23 cellular contexts compared by ENCODE assay signal in genomic region chr18:44497757-44498490, GRCh38.
"Had no signal": no experiment of that assay in that cellular context is flagged by ENCODE, and none has a peak within 500 bp of the region (broad histone marks: within the 10 kb centered on the region; RNA-seq: fewer than 3 reads in every experiment).

No MANE protein-coding gene starts in this region.

- H3K9me3 Mint-ChIP-seq: T-helper 2 cell treated with Interferon-gamma antibody and Interleukin-4, amounts not matched to agents 5 μg/mL and 100 μg/mL, for 36 hours had no signal

- H3K4me3 Mint-ChIP-seq: activated B cell treated with CpG ODN at 0.5 μM for 24 hours; activated CD8-positive, alpha-beta memory T cell treated with anti-CD3 and anti-CD28 coated beads, Interleukin-2, amount 10 ng/mL, durations not matched to agents 7 days and 5 days; activated CD8-positive, alpha-beta T cell treated with anti-CD3 and anti-CD28 coated beads, Interleukin-2, amount 10 ng/mL, durations not matched to agents 7 days and 5 days; dendritic cell treated with granulocyte-macrophage colony-stimulating factor and Interleukin-4, amounts not matched to agents 40 ng/mL and 50 ng/mL, for 4 days; nephron progenitor cell; T-cell; T-helper 2 cell treated with Interferon-gamma antibody and Interleukin-4, amounts not matched to agents 5 μg/mL and 100 μg/mL, for 36 hours had no signal

- H3K36me3 ChIP-seq: esophagus muscularis mucosa, heart right ventricle, right atrium auricular region, spleen, thyroid gland, upper lobe of right lung had no signal

- H3K27ac ChIP-seq: body of pancreas, heart right ventricle, pancreas, psoas muscle, right atrium auricular region, spleen, thyroid gland, upper lobe of right lung had no signal

- H3K27me3 ChIP-seq: body of pancreas, esophagus muscularis mucosa, heart right ventricle, pancreas, right atrium auricular region, spleen, thyroid gland, upper lobe of right lung had no signal

- H3K4me3 ChIP-seq: body of pancreas, esophagus muscularis mucosa, heart right ventricle, mucosa of descending colon, pancreas, psoas muscle, right atrium auricular region, spleen, thyroid gland, upper lobe of right lung had no signal

- H3K27ac Mint-ChIP-seq: activated B cell treated with CpG ODN at 0.5 μM for 24 hours; activated CD8-positive, alpha-beta memory T cell treated with anti-CD3 and anti-CD28 coated beads, Interleukin-2, amount 10 ng/mL, durations not matched to agents 7 days and 5 days; activated CD8-positive, alpha-beta T cell treated with anti-CD3 and anti-CD28 coated beads, Interleukin-2, amount 10 ng/mL, durations not matched to agents 7 days and 5 days; activated naive CD4-positive, alpha-beta T cell treated with anti-CD3 and anti-CD28 coated beads, Interleukin-2, amount 50 U/mL, for 72 hours; dendritic cell treated with granulocyte-macrophage colony-stimulating factor and Interleukin-4, amounts not matched to agents 40 ng/mL and 50 ng/mL, for 4 days; T-cell; T-helper 2 cell treated with Interferon-gamma antibody and Interleukin-4, amounts not matched to agents 5 μg/mL and 100 μg/mL, for 36 hours had no signal

- H3K9me3 ChIP-seq: body of pancreas, esophagus muscularis mucosa, heart right ventricle, mucosa of descending colon, pancreas, psoas muscle, right atrium auricular region, spleen, thyroid gland, upper lobe of right lung had no signal

- DNase-seq: activated B cell treated with CpG ODN at 0.5 μM for 24 hours; activated CD8-positive, alpha-beta memory T cell treated with anti-CD3 and anti-CD28 coated beads, Interleukin-2, amount 10 ng/mL, durations not matched to agents 7 days and 5 days; activated CD8-positive, alpha-beta T cell treated with anti-CD3 and anti-CD28 coated beads, Interleukin-2, amount 10 ng/mL, durations not matched to agents 7 days and 5 days; activated naive CD4-positive, alpha-beta T cell; activated T-cell treated with anti-CD3 and anti-CD28 coated beads, Interleukin-2, amount 50 U/mL, for 48 hours; body of pancreas; foreskin melanocyte; heart right ventricle; left ventricle myocardium superior; mucosa of descending colon; nephron progenitor cell; pancreas; psoas muscle; spleen; stimulated activated naive CD8-positive, alpha-beta T cell treated with anti-CD3 and anti-CD28 coated beads, Interleukin-15, Interleukin-2, amounts not matched to agents 100 U/mL and 50 U/mL, for 24 hours; T-cell; thyroid gland; upper lobe of right lung had no signal

- H3K4me1 ChIP-seq: body of pancreas, heart right ventricle, pancreas, psoas muscle, right atrium auricular region, thyroid gland, upper lobe of right lung had no signal

- H3K27me3 Mint-ChIP-seq: activated B cell treated with CpG ODN at 0.5 μM for 24 hours; activated CD8-positive, alpha-beta memory T cell treated with anti-CD3 and anti-CD28 coated beads, Interleukin-2, amount 10 ng/mL, durations not matched to agents 7 days and 5 days; dendritic cell treated with granulocyte-macrophage colony-stimulating factor and Interleukin-4, amounts not matched to agents 40 ng/mL and 50 ng/mL, for 4 days; T-cell had no signal

- H3K36me3 Mint-ChIP-seq: activated naive CD4-positive, alpha-beta T cell treated with anti-CD3 and anti-CD28 coated beads, Interleukin-2, amount 50 U/mL, for 72 hours; T-cell had no signal

- ATAC-seq: activated CD8-positive, alpha-beta memory T cell treated with anti-CD3 and anti-CD28 coated beads, Interleukin-2, amount 10 ng/mL, durations not matched to agents 7 days and 5 days; activated CD8-positive, alpha-beta T cell treated with anti-CD3 and anti-CD28 coated beads, Interleukin-2, amount 10 ng/mL, durations not matched to agents 7 days and 5 days; activated naive CD4-positive, alpha-beta T cell treated with anti-CD3 and anti-CD28 coated beads, Interleukin-2, amount 50 U/mL, for 72 hours; body of pancreas; heart right ventricle; left ventricle myocardium superior; mucosa of descending colon; pancreas; psoas muscle; stimulated activated naive CD8-positive, alpha-beta T cell treated with anti-CD3 and anti-CD28 coated beads, Interleukin-15, Interleukin-2, amounts not matched to agents 100 U/mL and 50 U/mL, for 24 hours; T-cell; upper lobe of right lung had no signal
